Comparison of ENCODE assay signal across 9 cellular contexts in genomic region chr13:42883771-42884170, GRCh38.
DNase-seq lines count a peak whose midpoint lies in the region; ATAC-seq, FAIRE-seq and TF ChIP-seq lines count a peak whose summit lies in the region.
"Had no signal": no experiment of that assay in that cellular context is flagged by ENCODE, and none has a peak within 500 bp of the region (broad histone marks: within the 10 kb centered on the region; RNA-seq: fewer than 3 reads in every experiment).

No MANE protein-coding gene starts in this region.

- H3K79me1 ChIP-seq in trophoblast cell (ENCODE audit: low read length): peaks cover 7% of the 10 kb centered on the region

- H3K9me3 ChIP-seq in trophoblast cell (ENCODE audit: insufficient read depth, low read depth, low read length) (no peaks in the 10 kb centered on the region), upper lobe of right lung (no peaks in the 10 kb centered on the region)
- H3K9me3 ChIP-seq: neutrophil had no signal

- H3K18ac ChIP-seq in trophoblast cell (ENCODE audit: low read length): no peak overlapping the region

- no peak overlapping the region for H2BK12ac ChIP-seq in trophoblast cell (ENCODE audit: low read length)

- H3K23ac ChIP-seq in trophoblast cell (ENCODE audit: low read length): no peak overlapping the region

- no peaks in the 10 kb centered on the region for H3K9me3 Mint-ChIP-seq in activated T-helper 17 cell treated with anti-CD3 and anti-CD28 coated beads, Interleukin-2, amount 50 U/mL, for 72 hours

- H3K4me1 ChIP-seq in trophoblast cell (ENCODE audit: control insufficient read depth in 1 of 2, insufficient read depth in 2 of 2, low read length in 2 of 2): peaks cover 3 to 5% of the 10 kb centered on the region in 2 experiments
- H3K4me1 ChIP-seq in upper lobe of right lung: no peaks in the 10 kb centered on the region

- H4K91ac ChIP-seq in trophoblast cell (ENCODE audit: low read depth, low read length): no peak overlapping the region

- TF ChIP-seq POLR2A in GM12892 (IDR thresholded peaks at IDR 0.05; ENCODE audit: low read depth, low read length): no peak

- no peak overlapping the region for H3K4me3 Mint-ChIP-seq in activated T-helper 17 cell treated with anti-CD3 and anti-CD28 coated beads, Interleukin-2, amount 50 U/mL, for 72 hours

- H4K8ac ChIP-seq in trophoblast cell (ENCODE audit: low read depth, low read length): no peak overlapping the region

- H3K27ac ChIP-seq in trophoblast cell (ENCODE audit: low read depth, low read length): no peak overlapping the region
- no peak overlapping the region for H3K27ac ChIP-seq in upper lobe of right lung
- H3K27ac ChIP-seq in coronary artery: no peak overlapping the region
- H3K27ac ChIP-seq: neutrophil had no signal

- no peak overlapping the region for H3K4ac ChIP-seq in trophoblast cell (ENCODE audit: low read depth, low read length)

- no peak overlapping the region for H2AFZ ChIP-seq in trophoblast cell (ENCODE audit: insufficient read depth, low read length, poor library complexity)

- no peak overlapping the region for H3K9ac ChIP-seq in trophoblast cell (ENCODE audit: low read length)

- no peak overlapping the region for H3K4me2 ChIP-seq in trophoblast cell (ENCODE audit: low read length)

- H2BK120ac ChIP-seq in trophoblast cell (ENCODE audit: insufficient read depth, low read length, poor library complexity): no peak overlapping the region

- no peak overlapping the region for H4K12ac ChIP-seq in trophoblast cell (ENCODE audit: low read depth, low read length)

- H3K79me2 ChIP-seq in trophoblast cell (ENCODE audit: control insufficient read depth, insufficient read depth, low read length, poor library complexity): no peaks in the 10 kb centered on the region

- H2AK5ac ChIP-seq in trophoblast cell (ENCODE audit: low read length): no peak overlapping the region

- no peaks in the 10 kb centered on the region for H3K4me1 Mint-ChIP-seq in activated T-helper 17 cell treated with anti-CD3 and anti-CD28 coated beads, Interleukin-2, amount 50 U/mL, for 72 hours

- no peaks in the 10 kb centered on the region for H3K27me3 ChIP-seq in trophoblast cell (ENCODE audit: insufficient read depth, low read length)
- no peaks in the 10 kb centered on the region for H3K27me3 ChIP-seq in upper lobe of right lung
- H3K27me3 ChIP-seq: neutrophil had no signal

- WGBS in trophoblast cell (ENCODE audit: extremely low coverage, insufficient coverage, insufficient read length): no CpG with 5 or more reads among the region's 4 CpGs

- intact Hi-C loops in upper lobe of right lung (cut with DNase I): no loop called here

- H3K14ac ChIP-seq in trophoblast cell (ENCODE audit: low read length): no peak overlapping the region

- H3K27me3 Mint-ChIP-seq in activated T-helper 17 cell treated with anti-CD3 and anti-CD28 coated beads, Interleukin-2, amount 50 U/mL, for 72 hours: no peaks in the 10 kb centered on the region

- H3K4me3 ChIP-seq in choroid plexus epithelial cell (ENCODE audit: low read depth, low read length) (peak overlapping the region; percentile 33), trophoblast cell (ENCODE audit: low read depth, low read length) (no peak overlapping the region), upper lobe of right lung (no peak overlapping the region), coronary artery (no peak overlapping the region)

- peaks cover 28% of the 10 kb centered on the region for H3K36me3 Mint-ChIP-seq in activated T-helper 17 cell treated with anti-CD3 and anti-CD28 coated beads, Interleukin-2, amount 50 U/mL, for 72 hours (ENCODE audit: low read depth)

- ATAC-seq in activated T-helper 17 cell treated with anti-CD3 and anti-CD28 coated beads, Interleukin-2, amount 50 U/mL, for 72 hours (replicated peaks): no peak
- ATAC-seq in GM19324 (IDR thresholded peaks at IDR 0.05; ENCODE audit: low FRiP score, unreplicated experiment): no peak
- no peak for ATAC-seq in upper lobe of right lung

- DNase-seq in GM12892 (ENCODE audit: insufficient read length) (no peak), NCI-H446 (lab: John Stamatoyannopoulos, UW) (peak; percentile 26 to 43), choroid plexus epithelial cell (ENCODE audit: low read depth) (peak; percentile 79), trophoblast cell (peak; percentile 11 to 34), upper lobe of right lung (no peak), coronary artery (ENCODE audit: low spot score) (no peak)

- peak; percentile 29 for TF ChIP-seq CTCF in choroid plexus epithelial cell (conservative IDR thresholded peaks at IDR 0.05; ENCODE audit: low read depth, low read length)
- no peak for TF ChIP-seq CTCF in upper lobe of right lung (IDR thresholded peaks at IDR 0.05)
- TF ChIP-seq CTCF in coronary artery (IDR thresholded peaks at IDR 0.05): no peak

- H2BK5ac ChIP-seq in trophoblast cell (ENCODE audit: low read depth, low read length, poor library complexity): no peak overlapping the region

- peak; percentile 46 for FAIRE-seq in GM12892 (lab: Jason Lieb, UNC)

- H3K36me3 ChIP-seq in trophoblast cell (ENCODE audit: control insufficient read depth in 1 of 2, insufficient read depth in 2 of 2, low read length in 2 of 2) (peaks cover 2 to 5% of the 10 kb centered on the region in 2 experiments), upper lobe of right lung (no peaks in the 10 kb centered on the region)
- H3K36me3 ChIP-seq: neutrophil had no signal

- no peak overlapping the region for H3K27ac Mint-ChIP-seq in activated T-helper 17 cell treated with anti-CD3 and anti-CD28 coated beads, Interleukin-2, amount 50 U/mL, for 72 hours

Comparison
In these comparisons a context has a peak if more than half of its experiments do, and no peak if none do; other contexts are left out.
1. DNase-seq: peak in NCI-H446 (2 of 2), choroid plexus epithelial cell (single experiment) and trophoblast cell (2 of 2); none in GM12892 (single experiment), upper lobe of right lung (single experiment) and coronary artery (single experiment).